1 cellular context compared by ENCODE assay signal in genomic region chr17:1644493-1645206, GRCh38.
TF ChIP-seq lines count a peak whose summit lies in the region.

No MANE protein-coding gene starts in this region.

TF ChIP-seq in H1, 55 proteins besides CTCF, POLR2A, EP300 and RAD21:
- no peak for TF ChIP-seq ZNF274 (IDR thresholded peaks at IDR 0.05; ENCODE audit: borderline replicate concordance, extremely low read depth, low read length)
- no peak for TF ChIP-seq RXRA (IDR thresholded peaks at IDR 0.05; ENCODE audit: insufficient read depth, low read depth, low read length)
- no peak for TF ChIP-seq CHD2 (IDR thresholded peaks at IDR 0.05; ENCODE audit: low read length)
- no peak for TF ChIP-seq CEBPB (IDR thresholded peaks at IDR 0.05; ENCODE audit: low read depth, low read length)
- TF ChIP-seq PHF8 (conservative IDR thresholded peaks at IDR 0.05; ENCODE audit: low read depth, low read length) = no peak
- no peak for TF ChIP-seq SRF (IDR thresholded peaks at IDR 0.05; ENCODE audit: low read depth, low read length)
- no peak for TF ChIP-seq SAP30 (IDR thresholded peaks at IDR 0.05; ENCODE audit: insufficient read depth, insufficient replicate concordance, low read length)
- no peak for TF ChIP-seq TAF1 (IDR thresholded peaks at IDR 0.05; ENCODE audit: low read depth, low read length)
- TF ChIP-seq RBBP5 (IDR thresholded peaks at IDR 0.05; ENCODE audit: borderline replicate concordance, low read depth, low read length) = no peak
- no peak for TF ChIP-seq CREB1 (IDR thresholded peaks at IDR 0.05)
